34 cellular contexts compared by ENCODE assay signal in the genomic region with DNA sequence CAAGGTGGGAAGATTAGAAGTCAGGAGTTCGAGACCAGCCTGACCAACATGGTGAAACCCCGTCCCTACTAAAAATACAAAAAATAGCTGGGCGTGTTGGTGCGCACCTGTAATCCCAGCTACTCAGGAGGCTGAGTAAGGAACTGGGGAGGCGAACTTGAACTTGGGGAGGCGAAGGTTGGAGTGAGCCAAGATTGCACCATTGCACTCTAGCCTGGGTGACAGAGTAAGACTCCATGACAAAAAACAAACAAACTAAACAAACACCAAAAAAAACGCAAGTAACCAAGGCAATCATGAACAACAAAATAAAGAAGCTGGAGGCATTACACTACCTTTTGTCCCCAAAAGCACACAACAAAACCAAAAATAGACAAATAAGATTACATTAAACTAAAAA.
"Had no signal": no experiment of that assay in that cellular context is flagged by ENCODE, and none has a peak within 500 bp of the region (broad histone marks: within the 10 kb centered on the region; RNA-seq: fewer than 3 reads in every experiment).

No MANE protein-coding gene starts in this region.

- H3K9me3 ChIP-seq: adrenal gland, ascending aorta, body of pancreas, breast epithelium had no signal

- FAIRE-seq: astrocyte, bronchial epithelial cell had no signal

- H3K27ac ChIP-seq: adrenal gland, ascending aorta, body of pancreas, brain microvascular endothelial cell, breast epithelium, cardiac muscle cell had no signal

- H3K4me3 ChIP-seq: adrenal gland, ascending aorta, body of pancreas, breast epithelium, cardiac muscle cell had no signal

- H3K36me3 ChIP-seq: adrenal gland, ascending aorta, brain microvascular endothelial cell, breast epithelium, cardiac muscle cell had no signal

- H3K4me1 ChIP-seq: adrenal gland, ascending aorta, body of pancreas, breast epithelium had no signal

- ATAC-seq: activated naive CD4-positive, alpha-beta T cell treated with anti-CD3 and anti-CD28 coated beads, Interleukin-2, amount 50 U/mL, for 72 hours; activated naive CD8-positive, alpha-beta T cell treated with anti-CD3 and anti-CD28 coated beads, Interleukin-2, amount 50 U/mL, for 24 hours; activated T-cell treated with anti-CD3 and anti-CD28 coated beads, Interleukin-2, amount 50 U/mL, for 4 hours; activated T-cell treated with anti-CD3 and anti-CD28 coated beads, Interleukin-2, amount 50 U/mL, for 72 hours; activated T-helper 17 cell treated with anti-CD3 and anti-CD28 coated beads, Interleukin-2, amount 50 U/mL, for 72 hours; body of pancreas had no signal

- DNase-seq: activated effector memory CD4-positive, alpha-beta T cell treated with anti-CD3 and anti-CD28 coated beads, Interleukin-2, amount 50 U/mL, for 16 hours; activated effector memory CD4-positive, alpha-beta T cell treated with Interleukin-2 at 50 U/mL for 16 hours; activated gamma-delta T cell; activated gamma-delta T cell treated with Interleukin-2 at 50 U/mL for 16 hours; activated naive CD4-positive, alpha-beta T cell; activated naive CD4-positive, alpha-beta T cell treated with anti-CD3 and anti-CD28 coated beads for 36 hours; activated naive CD4-positive, alpha-beta T cell treated with anti-CD3 and anti-CD28 coated beads, Interleukin-2, amount 10 ng/mL, durations not matched to agents 7 days and 5 days; activated naive CD4-positive, alpha-beta T cell treated with anti-CD3 and anti-CD28 coated beads, Interleukin-2, amount 50 U/mL, for 16 hours; activated naive CD4-positive, alpha-beta T cell treated with Interleukin-2 at 50 U/mL for 16 hours; activated naive CD8-positive, alpha-beta T cell treated with anti-CD3 and anti-CD28 coated beads for 36 hours; activated naive CD8-positive, alpha-beta T cell treated with anti-CD3 and anti-CD28 coated beads, Interleukin-2, amount 10 ng/mL, durations not matched to agents 7 days and 5 days; activated naive CD8-positive, alpha-beta T cell treated with anti-CD3 and anti-CD28 coated beads, Interleukin-2, amount 50 U/mL, for 24 hours; activated T-cell treated with anti-CD3 and anti-CD28 coated beads, Interleukin-2, amount 50 U/mL, for 1 hour; activated T-cell treated with anti-CD3 and anti-CD28 coated beads, Interleukin-2, amount 50 U/mL, for 24 hours; activated T-cell treated with anti-CD3 and anti-CD28 coated beads, Interleukin-2, amount 50 U/mL, for 4 hours; activated T-cell treated with anti-CD3 and anti-CD28 coated beads, Interleukin-2, amount 50 U/mL, for 48 hours; activated T-cell treated with anti-CD3 and anti-CD28 coated beads, Interleukin-2, amount 50 U/mL, for 72 hours; adrenal gland; amniotic stem cell; amygdala; anterior cingulate cortex; aorta; body of pancreas; brain microvascular endothelial cell; caudate nucleus; central memory CD4-positive, alpha-beta T cell; cerebellar nuclear complex had no signal

- H3K27me3 ChIP-seq: adrenal gland, ascending aorta, body of pancreas, brain microvascular endothelial cell, breast epithelium, cardiac muscle cell had no signal
